In genomic region chr6:2839982-2840793, GRCh38 we compare ENCODE assay signal across 8 cellular contexts. TPM values are rescaled to one million over a fixed set of nuclear protein-coding genes. Genes with fewer than 3 reads are reported as not detected.
DNase-seq lines count a peak whose midpoint lies in the region; ATAC-seq and TF ChIP-seq lines count a peak whose summit lies in the region.

No MANE protein-coding gene starts in this region.

- H3K9me3 ChIP-seq in heart left ventricle = no peaks in the 10 kb centered on the region
- no peaks in the 10 kb centered on the region for H3K9me3 ChIP-seq in mononuclear cell (ENCODE audit: low read depth, low read length)

- DNase-seq in heart left ventricle (no peak), Right ventricle myocardium inferior (ENCODE audit: missing footprints) (no peak), cerebellar cortex (ENCODE audit: low spot score) (peak; percentile 67), activated gamma-delta T cell (lab: John Stamatoyannopoulos, UW) (no peak), NCI-H446 treated with DMSO at 0.1 percent for 48 hours (lab: John Stamatoyannopoulos, UW) (no peak)

- peak overlapping the region in 11 of 12 donors; percentile 46 to 82 (median 69) for H3K4me3 ChIP-seq in heart left ventricle
- H3K4me3 ChIP-seq in mononuclear cell (ENCODE audit: low read length) = peak overlapping the region; percentile 75

- H3K36me3 ChIP-seq in heart left ventricle = peaks cover 0 to 51% (median 47%) of the 10 kb centered on the region in 9 donors

- ATAC-seq in heart left ventricle (no peak), Right ventricle myocardium inferior (no peak), HG03565 (IDR thresholded peaks at IDR 0.05; ENCODE audit: unreplicated experiment) (no peak), GM19452 (IDR thresholded peaks at IDR 0.05; ENCODE audit: unreplicated experiment) (no peak)

- H3K27me3 ChIP-seq in heart left ventricle = no peaks in the 10 kb centered on the region
- no peaks in the 10 kb centered on the region for H3K27me3 ChIP-seq in mononuclear cell (ENCODE audit: insufficient read depth, low read length)

- TF ChIP-seq POLR2A in heart left ventricle (IDR thresholded peaks at IDR 0.05) = no peak

- no peak for TF ChIP-seq CTCF in heart left ventricle (IDR thresholded peaks at IDR 0.05)

- peak overlapping the region; percentile 89 to 99 (median 97) for H3K27ac ChIP-seq in heart left ventricle

- WGBS in heart left ventricle, 4 donors = 48 to 62% (median 62%) methylated on average over 12 of the region's 12 CpGs

- intact Hi-C loops in heart left ventricle (cut with DNase I) (loop anchor here (2.0 to 10.0 kb wide), 9 partner anchors 43 to 222 kb away; no protein-coding TSS in a partner anchor), Right ventricle myocardium inferior (cut with DNase I) (loop anchor here (2.0 to 5.0 kb wide), 2 partner anchors 49 to 217 kb away; no protein-coding TSS in a partner anchor)

- H3K4me1 ChIP-seq in heart left ventricle = peaks cover 9 to 64% (median 28%) of the 10 kb centered on the region in 12 donors
- peaks cover 64% of the 10 kb centered on the region for H3K4me1 ChIP-seq in mononuclear cell (ENCODE audit: insufficient read depth, low read length)

RNA-seq across cellular contexts. Expression of gene SERPINB1, which starts 1.5 kb away (rescaled TPM):
- total RNA-seq in heart left ventricle (10 to 100 TPM; 15.6 to 55.6 (median 23.0) TPM), Right ventricle myocardium inferior (27.5 TPM), mononuclear cell (127 TPM)
- 10 to 100 TPM; 15.4 to 20.4 TPM for polyA plus RNA-seq in heart left ventricle
